Comparison of ENCODE assay signal across 26 cellular contexts in the genomic region with DNA sequence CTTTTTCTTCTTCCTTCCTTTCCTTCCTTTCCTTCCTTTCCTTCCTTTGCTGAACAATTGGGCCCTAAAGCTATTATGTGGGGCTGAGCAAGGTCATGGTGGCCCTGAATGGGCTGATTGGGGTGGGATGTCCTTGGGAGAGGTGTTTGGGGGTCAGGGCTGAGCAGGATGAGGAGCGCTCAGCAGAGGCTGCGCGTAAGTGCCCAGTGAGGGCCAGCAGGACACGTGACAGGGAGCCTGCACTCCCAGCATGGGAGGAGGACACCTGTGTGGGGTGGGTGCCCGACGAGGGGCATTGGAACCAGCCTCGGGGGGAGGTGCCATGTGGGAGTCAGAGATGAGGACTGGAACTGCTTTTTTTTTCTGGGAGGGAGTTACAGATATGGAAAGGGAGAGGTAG. TPM values are rescaled to one million over a fixed set of nuclear protein-coding genes. Genes with fewer than 3 reads are reported as not detected.
DNase-seq lines count a peak whose midpoint lies in the region; ATAC-seq, FAIRE-seq and TF ChIP-seq lines count a peak whose summit lies in the region.
"Had no signal": no experiment of that assay in that cellular context is flagged by ENCODE, and none has a peak within 500 bp of the region (broad histone marks: within the 10 kb centered on the region; RNA-seq: fewer than 3 reads in every experiment).

No MANE protein-coding gene starts in this region.

- H4K5ac ChIP-seq in H1 (ENCODE audit: insufficient read length, low read depth, low read length): no peak overlapping the region

- 0 out of 2 replicates have a peak overlapping the region, but pooled peaks have one; percentile 10 for H3K27ac Mint-ChIP-seq in GM23338
- no peak overlapping the region for H3K27ac Mint-ChIP-seq in activated naive CD8-positive, alpha-beta T cell treated with anti-CD3 and anti-CD28 coated beads for 36 hours

- H4K20me1 ChIP-seq in GM23338 (replicated peaks; ENCODE audit: insufficient read depth) (no peaks in the 10 kb centered on the region), H1 (replicated peaks in 1 of 2; ENCODE audit: control insufficient read depth in 1 of 2, insufficient read depth in 2 of 2, low read length in 2 of 2) (no peaks in the 10 kb centered on the region), osteoblast (ENCODE audit: insufficient read depth, low read length) (no peaks in the 10 kb centered on the region)

- peaks cover 7% of the 10 kb centered on the region for H3K27me3 Mint-ChIP-seq in GM23338 (ENCODE audit: insufficient read depth, low read depth, poor library complexity)
- H3K27me3 Mint-ChIP-seq in activated naive CD8-positive, alpha-beta T cell treated with anti-CD3 and anti-CD28 coated beads for 36 hours: no peaks in the 10 kb centered on the region

- H3K18ac ChIP-seq in H1 (ENCODE audit: extremely low read depth, low read length): no peak overlapping the region; the same call in 1 of the 2 replicates

- TF ChIP-seq CTCF in GM23338 (conservative IDR thresholded peaks at IDR 0.05; ENCODE audit: low read depth in 2 of 2) (no peak), H1 (IDR thresholded peaks at IDR 0.05; ENCODE audit: control extremely low read depth in 1 of 3, insufficient read depth in 1 of 3, low read depth in 1 of 3, low read length in 3 of 3) (no peak), osteoblast (IDR thresholded peaks at IDR 0.05; ENCODE audit: extremely low read depth, low read depth, low read length) (no peak)

- no peaks in the 10 kb centered on the region for H3K27me3 ChIP-seq in GM23338 (ENCODE audit: insufficient read depth)
- H3K27me3 ChIP-seq in H1 (replicated peaks in 1 of 4; ENCODE audit: control insufficient read depth in 3 of 4, extremely low read depth in 1 of 4, insufficient read depth in 3 of 4, low read length in 3 of 4): no peaks in the 10 kb centered on the region; a peak in 1 of 7 replicates
- H3K27me3 ChIP-seq in osteoblast (ENCODE audit: insufficient read depth, low read length): peaks cover 13% of the 10 kb centered on the region

- ATAC-seq in GM23338 (no peak), GM21528 (IDR thresholded peaks at IDR 0.05; ENCODE audit: low FRiP score, unreplicated experiment) (no peak), HG03196 (IDR thresholded peaks at IDR 0.05; ENCODE audit: unreplicated experiment) (no peak)
- ATAC-seq: PC-3, SK-N-SH treated with all-trans-retinoic acid at 6 μM for 48 hours had no signal

- H3K4me1 ChIP-seq in GM23338 (ENCODE audit: insufficient read depth) (no peaks in the 10 kb centered on the region), H1 (replicated peaks in 1 of 4; ENCODE audit: control insufficient read depth in 3 of 4, insufficient read depth in 4 of 4, low read length in 3 of 4) (no peaks in the 10 kb centered on the region), osteoblast (ENCODE audit: insufficient read depth, low read length) (no peaks in the 10 kb centered on the region)
- H3K4me1 ChIP-seq: HAP-1, SJCRH30 had no signal

- H4K8ac ChIP-seq in H1 (ENCODE audit: extremely low read depth, insufficient read depth, low read length): no peak overlapping the region

- no peak for TF ChIP-seq RAD21 in H1 (IDR thresholded peaks at IDR 0.05 in 1 of 2, conservative IDR thresholded peaks at IDR 0.05 in 1 of 2; ENCODE audit: low read depth in 2 of 2, low read length in 2 of 2)

- FAIRE-seq in H1 (lab: Jason Lieb, UNC): no peak
- FAIRE-seq: GM12892, GM19239 had no signal

- H3K9me3 ChIP-seq in H1 (ENCODE audit: insufficient read depth in 2 of 2, low read depth in 1 of 2, low read length in 1 of 2) (no peaks in the 10 kb centered on the region), osteoblast (ENCODE audit: low read depth, low read length) (no peaks in the 10 kb centered on the region)
- H3K9me3 ChIP-seq: HAP-1, MG63, SJCRH30 had no signal

- no peak overlapping the region for H2AK5ac ChIP-seq in H1 (ENCODE audit: low read depth, low read length)

- H3K23me2 ChIP-seq in H1 (ENCODE audit: low read depth, low read length): no peaks in the 10 kb centered on the region

- no peaks in the 10 kb centered on the region; the same call in 2 of the 3 replicates for H3K9me3 Mint-ChIP-seq in GM23338
- no peaks in the 10 kb centered on the region for H3K9me3 Mint-ChIP-seq in activated naive CD8-positive, alpha-beta T cell treated with anti-CD3 and anti-CD28 coated beads for 36 hours

- CTCF ChIA-PET in H1 (lab: Charles Lee; ENCODE audit: partially characterized antibody): interaction anchor here (0.8 to 2.1 kb wide), 2 partner anchors 34 to 109 kb away, joined by 3 to 4 read pairs; partner anchors contain the start of gene LGALS4

- no peak for TF ChIP-seq POLR2A in H1 (IDR thresholded peaks at IDR 0.05; ENCODE audit: control extremely low read depth in 1 of 2, low read depth in 2 of 2, low read length in 2 of 2)

- WGBS in H1 (ENCODE audit: extremely low coverage in 1 of 2, insufficient coverage in 1 of 2, insufficient read length in 1 of 2, insufficient replicate concordance in 2 of 2, low coverage in 1 of 2, low lambda C conversion rate in 2 of 2, missing lambda C conversion rate in 1 of 2), 2 experiments: 81% methylated on average over 7 of the region's 7 CpGs; no CpG with 5 or more reads in 1 of the 2 experiments

- no peaks in the 10 kb centered on the region for H3K4me1 Mint-ChIP-seq in GM23338
- no peaks in the 10 kb centered on the region for H3K4me1 Mint-ChIP-seq in activated naive CD8-positive, alpha-beta T cell treated with anti-CD3 and anti-CD28 coated beads for 36 hours

- H2BK12ac ChIP-seq in H1 (ENCODE audit: low read depth, low read length): no peak overlapping the region

- H3K4me2 ChIP-seq in GM23338: no peak overlapping the region
- no peak overlapping the region for H3K4me2 ChIP-seq in H1 (ENCODE audit: insufficient read depth in 1 of 2, low read depth in 2 of 2, low read length in 2 of 2)
- H3K4me2 ChIP-seq in osteoblast (ENCODE audit: insufficient read depth, low read length): no peak overlapping the region

- H3K14ac ChIP-seq in H1 (ENCODE audit: insufficient read length): no peak overlapping the region

- no peaks in the 10 kb centered on the region for H3K36me3 ChIP-seq in GM23338 (ENCODE audit: insufficient read depth)
- no peaks in the 10 kb centered on the region for H3K36me3 ChIP-seq in H1 (ENCODE audit: control insufficient read depth in 2 of 4, insufficient read depth in 4 of 4, low read length in 3 of 4)
- H3K36me3 ChIP-seq in osteoblast (ENCODE audit: insufficient read depth, low read length): no peaks in the 10 kb centered on the region
- H3K36me3 ChIP-seq: HAP-1, MG63, SJCRH30 had no signal

- H3K27ac ChIP-seq in GM23338 (ENCODE audit: low read depth) (no peak overlapping the region), H1 (ENCODE audit: low read depth, low read length) (no peak overlapping the region), osteoblast (ENCODE audit: low read depth, low read length) (no peak overlapping the region)
- H3K27ac ChIP-seq: GM23248, HL-60, SJCRH30 had no signal

- H3K79me2 ChIP-seq in GM23338 (replicated peaks; ENCODE audit: insufficient read depth) (no peaks in the 10 kb centered on the region), H1 (ENCODE audit: control insufficient read depth in 1 of 2, insufficient read depth in 2 of 2, low read length in 2 of 2) (no peaks in the 10 kb centered on the region), osteoblast (ENCODE audit: insufficient read depth, low read length) (no peaks in the 10 kb centered on the region)

- H3K4ac ChIP-seq in H1 (replicated peaks; ENCODE audit: insufficient read length, low read depth, low read length): no peak overlapping the region

- H3K56ac ChIP-seq in H1 (replicated peaks; ENCODE audit: insufficient read length, low read depth, low read length): no peak overlapping the region

- H2BK20ac ChIP-seq in H1 (ENCODE audit: low read length): no peak overlapping the region

- no peak for TF ChIP-seq EP300 in H1 (IDR thresholded peaks at IDR 0.05; ENCODE audit: borderline replicate concordance in 1 of 2, low read depth in 2 of 2, low read length in 2 of 2)

- no peak for DNase-seq in GM23338 (ENCODE audit: low spot score)
- no peak for DNase-seq in H1 (ENCODE audit: low read depth in 1 of 2, low spot score in 2 of 2)
- DNase-seq in osteoblast (ENCODE audit: insufficient read length, low spot score, missing footprints): peak; percentile 76
- DNase-seq in activated naive CD8-positive, alpha-beta T cell treated with anti-CD3 and anti-CD28 coated beads for 36 hours: no peak
- DNase-seq: 8988T, ACHN, Calu3, DMS79 treated with DMSO at 0.1 percent for 48 hours, GM23248, KBM-7, MG63, NCI-H1105 treated with DMSO at 0.1 percent for 48 hours, NCI-H2029, NCI-H446, NCI-H524 treated with DMSO at 0.1 percent for 48 hours, NCI-H774, PC-3, SJCRH30 had no signal

- H3K9me2 ChIP-seq in GM23338 (ENCODE audit: insufficient read depth): no peaks in the 10 kb centered on the region

- no peaks in the 10 kb centered on the region for H3K36me3 Mint-ChIP-seq in GM23338 (ENCODE audit: low read depth)
- H3K36me3 Mint-ChIP-seq in activated naive CD8-positive, alpha-beta T cell treated with anti-CD3 and anti-CD28 coated beads for 36 hours: no peaks in the 10 kb centered on the region

- H2BK15ac ChIP-seq in H1 (ENCODE audit: low read length): no peak overlapping the region

- H3K4me3 ChIP-seq in GM23338 (no peak overlapping the region), H1 (ENCODE audit: extremely low read depth in 1 of 4, insufficient read depth in 2 of 4, low read depth in 3 of 4, low read length in 4 of 4) (no peak overlapping the region), osteoblast (ENCODE audit: insufficient read depth, low read length) (no peak overlapping the region)
- H3K4me3 ChIP-seq: GM23248, HAP-1, MG63, SJCRH30 had no signal

- no peak overlapping the region for H2BK5ac ChIP-seq in H1 (ENCODE audit: low read depth, low read length)

- H3K9ac ChIP-seq in H1 (replicated peaks in 1 of 4; ENCODE audit: extremely low read depth in 1 of 4, low read depth in 3 of 4, low read length in 3 of 4): no peak overlapping the region
- H3K9ac ChIP-seq: GM23248 had no signal

- POLR2A ChIA-PET in H1 (lab: Charles Lee; ENCODE audit: partially characterized antibody): interaction anchor here (1.5 kb wide), 1 partner anchor 58 kb away, joined by 3 read pairs; no protein-coding TSS in a partner anchor

- H3F3A ChIP-seq in GM23338 (replicated peaks; ENCODE audit: low read depth): 0 out of 2 replicates have a peak, but pooled peaks cover 2% of the 10 kb centered on the region

- no peak overlapping the region for H3K23ac ChIP-seq in H1 (ENCODE audit: insufficient read length)

- no peak overlapping the region for H2BK120ac ChIP-seq in H1 (replicated peaks; ENCODE audit: low read depth, low read length)

- H3K79me1 ChIP-seq in H1 (ENCODE audit: low read depth, low read length): no peaks in the 10 kb centered on the region

- H4K91ac ChIP-seq in H1 (replicated peaks; ENCODE audit: insufficient read length, low read length): no peak overlapping the region

- H2AFZ ChIP-seq in GM23338: peak overlapping the region; percentile 47; the same call in 1 of the 2 replicates
- 0 out of 2 replicates have a peak overlapping the region, but pooled peaks have one; percentile 16 for H2AFZ ChIP-seq in H1 (ENCODE audit: low read length)
- H2AFZ ChIP-seq in osteoblast (ENCODE audit: low read length): no peak overlapping the region
- H2AFZ ChIP-seq: GM23248 had no signal

- no peak overlapping the region for H3K4me3 Mint-ChIP-seq in GM23338
- H3K4me3 Mint-ChIP-seq in activated naive CD8-positive, alpha-beta T cell treated with anti-CD3 and anti-CD28 coated beads for 36 hours: no peak overlapping the region

RNA-seq across cellular contexts. Expression of gene LGALS7, which starts 5.4 kb away (rescaled TPM):
- total RNA-seq in GM23338 (2014; rRNA removed; shearing (Covaris generic)): not detected in 2 replicates
- polyA plus RNA-seq in GM23338 (2016; fragmentation: Nextera tagmentation; extraction: Ambion mirVana): 1.6 and 4.8 TPM in 2 replicates
- not detected in 2 replicates for total RNA-seq in H1 (2021; fragmentation: NEBNext Ultra II Directional; extraction: Animal tissue kit (Norgen Biotek cat#: 25700))
- 0.32 and 1.2 TPM in 2 replicates for polyA plus RNA-seq in H1 (2011; rRNA removed)
- polyA plus RNA-seq in H1 (2011; cell fraction: cytosol; rRNA removed): 0.19 TPM
- polyA plus RNA-seq in H1 (2011; cell fraction: nucleus; rRNA removed): 0.44 TPM
- polyA plus RNA-seq in H1 (2012, experiment 1 of 2): not detected in 4 replicates
- polyA plus RNA-seq in H1 (2012, experiment 2 of 2): not detected
- polyA plus RNA-seq in H1 (2013, experiment 1 of 2): 0.12 TPM
- not detected for polyA plus RNA-seq in H1 (2013, experiment 2 of 2)
- polyA minus RNA-seq in H1 (2011; rRNA and poly(A)+ RNA removed): not detected in 2 replicates
- not detected for polyA minus RNA-seq in H1 (2011; cell fraction: cytosol; rRNA and poly(A)+ RNA removed)
- not detected for polyA minus RNA-seq in H1 (2011; cell fraction: nucleus; rRNA and poly(A)+ RNA removed)
- total RNA-seq in osteoblast: not detected in 2 replicates
- total RNA-seq in activated naive CD8-positive, alpha-beta T cell treated with anti-CD3 and anti-CD28 coated beads for 36 hours: not detected
- total RNA-seq: Calu3, GM23248, PC-3 had no signal
- polyA plus RNA-seq: BJ, GM23248 had no signal

RNA-seq across cellular contexts. Expression of gene LGALS7B, which starts 10.3 kb away (rescaled TPM):
- total RNA-seq in GM23338 (2014; rRNA removed; shearing (Covaris generic)): 2.4 TPM in 1 of 2 replicates, not detected in the other
- polyA plus RNA-seq in GM23338 (2016; fragmentation: Nextera tagmentation; extraction: Ambion mirVana) (6.6 and 8.6 TPM in 2 replicates), H1 (2011; rRNA removed) (3.6 and 6.2 TPM in 2 replicates)
- total RNA-seq in H1 (2021; fragmentation: NEBNext Ultra II Directional; extraction: Animal tissue kit (Norgen Biotek cat#: 25700)): not detected in 2 replicates
- 4.2 TPM for polyA plus RNA-seq in H1 (2011; cell fraction: cytosol; rRNA removed)
- 1.9 TPM for polyA plus RNA-seq in H1 (2011; cell fraction: nucleus; rRNA removed)
- 1.1 to 2.9 TPM (median 1.6 TPM) in 4 replicates for polyA plus RNA-seq in H1 (2012, experiment 1 of 2)
- not detected for polyA plus RNA-seq in H1 (2012, experiment 2 of 2)
- 0.85 TPM for polyA plus RNA-seq in H1 (2013, experiment 1 of 2)
- polyA plus RNA-seq in H1 (2013, experiment 2 of 2): 0.57 TPM
- not detected in 2 replicates for polyA minus RNA-seq in H1 (2011; rRNA and poly(A)+ RNA removed)
- not detected for polyA minus RNA-seq in H1 (2011; cell fraction: cytosol; rRNA and poly(A)+ RNA removed)
- polyA minus RNA-seq in H1 (2011; cell fraction: nucleus; rRNA and poly(A)+ RNA removed): not detected
- not detected in 2 replicates for total RNA-seq in osteoblast
- total RNA-seq in activated naive CD8-positive, alpha-beta T cell treated with anti-CD3 and anti-CD28 coated beads for 36 hours: not detected
- total RNA-seq: GM23248, PC-3, SJCRH30 had no signal
- polyA plus RNA-seq: BJ, GM23248 had no signal

RNA-seq across cellular contexts. Expression of gene LGALS4, which starts 34.0 kb away (rescaled TPM):
- 0.87 TPM in 1 of 2 replicates, not detected in the other for total RNA-seq in GM23338 (2014; rRNA removed; shearing (Covaris generic))
- not detected in 2 replicates for polyA plus RNA-seq in GM23338 (2016; fragmentation: Nextera tagmentation; extraction: Ambion mirVana)
- total RNA-seq in H1 (2021; fragmentation: NEBNext Ultra II Directional; extraction: Animal tissue kit (Norgen Biotek cat#: 25700)): 0.37 and 0.54 TPM in 2 replicates
- 0.32 and 0.71 TPM in 2 replicates for polyA plus RNA-seq in H1 (2011; rRNA removed)
- 0.19 TPM for polyA plus RNA-seq in H1 (2011; cell fraction: cytosol; rRNA removed)
- polyA plus RNA-seq in H1 (2011; cell fraction: nucleus; rRNA removed): 1.3 TPM
- 0.43 to 0.45 TPM in 2 of 4 replicates, not detected in the others for polyA plus RNA-seq in H1 (2012, experiment 1 of 2)
- polyA plus RNA-seq in H1 (2012, experiment 2 of 2): 0.14 TPM
- polyA plus RNA-seq in H1 (2013, experiment 1 of 2): 0.43 TPM
- 0.13 TPM for polyA plus RNA-seq in H1 (2013, experiment 2 of 2)
- 0.35 and 0.37 TPM in 2 replicates for polyA minus RNA-seq in H1 (2011; rRNA and poly(A)+ RNA removed)
- not detected for polyA minus RNA-seq in H1 (2011; cell fraction: cytosol; rRNA and poly(A)+ RNA removed)
- not detected for polyA minus RNA-seq in H1 (2011; cell fraction: nucleus; rRNA and poly(A)+ RNA removed)
- total RNA-seq in osteoblast: not detected in 2 replicates
- total RNA-seq in activated naive CD8-positive, alpha-beta T cell treated with anti-CD3 and anti-CD28 coated beads for 36 hours: under 1 TPM; 0.33 to 0.56 TPM
- total RNA-seq: GM23248 had no signal

RNA-seq across cellular contexts. Expression of gene CAPN12, which starts 34.5 kb away (rescaled TPM):
- 8.0 and 20.5 TPM in 2 replicates for total RNA-seq in GM23338 (2014; rRNA removed; shearing (Covaris generic))
- 19.1 and 21.8 TPM in 2 replicates for polyA plus RNA-seq in GM23338 (2016; fragmentation: Nextera tagmentation; extraction: Ambion mirVana)
- 7.9 and 8.8 TPM in 2 replicates for total RNA-seq in H1 (2021; fragmentation: NEBNext Ultra II Directional; extraction: Animal tissue kit (Norgen Biotek cat#: 25700))
- polyA plus RNA-seq in H1 (2011; rRNA removed): 20.0 and 25.9 TPM in 2 replicates
- 16.5 TPM for polyA plus RNA-seq in H1 (2011; cell fraction: cytosol; rRNA removed)
- 58.9 TPM for polyA plus RNA-seq in H1 (2011; cell fraction: nucleus; rRNA removed)
- polyA plus RNA-seq in H1 (2012, experiment 1 of 2): 4.8 to 13.3 TPM (median 8.3 TPM) in 4 replicates
- polyA plus RNA-seq in H1 (2012, experiment 2 of 2): 4.3 TPM
- 13.2 TPM for polyA plus RNA-seq in H1 (2013, experiment 1 of 2)
- polyA plus RNA-seq in H1 (2013, experiment 2 of 2): 11.1 TPM
- 3.7 and 5.0 TPM in 2 replicates for polyA minus RNA-seq in H1 (2011; rRNA and poly(A)+ RNA removed)
- polyA minus RNA-seq in H1 (2011; cell fraction: cytosol; rRNA and poly(A)+ RNA removed): 6.4 TPM
- 10.9 TPM for polyA minus RNA-seq in H1 (2011; cell fraction: nucleus; rRNA and poly(A)+ RNA removed)
- not detected in 2 replicates for total RNA-seq in osteoblast
- 1 to 10 TPM; 3.8 to 3.9 TPM for total RNA-seq in activated naive CD8-positive, alpha-beta T cell treated with anti-CD3 and anti-CD28 coated beads for 36 hours
- total RNA-seq: SJCRH30 had no signal

RNA-seq across cellular contexts. Expression of gene ECH1, which starts 52.9 kb away (rescaled TPM):
- total RNA-seq in GM23338 (2014; rRNA removed; shearing (Covaris generic)): 66.2 and 79.9 TPM in 2 replicates
- polyA plus RNA-seq in GM23338 (2016; fragmentation: Nextera tagmentation; extraction: Ambion mirVana): 186 and 193 TPM in 2 replicates
- total RNA-seq in H1 (2021; fragmentation: NEBNext Ultra II Directional; extraction: Animal tissue kit (Norgen Biotek cat#: 25700)): 101 and 103 TPM in 2 replicates
- polyA plus RNA-seq in H1 (2011; rRNA removed): 147 and 173 TPM in 2 replicates
- 160 TPM for polyA plus RNA-seq in H1 (2011; cell fraction: cytosol; rRNA removed)
- polyA plus RNA-seq in H1 (2011; cell fraction: nucleus; rRNA removed): 263 TPM
- 130 to 213 TPM (median 176 TPM) in 4 replicates for polyA plus RNA-seq in H1 (2012, experiment 1 of 2)
- 162 TPM for polyA plus RNA-seq in H1 (2012, experiment 2 of 2)
- 191 TPM for polyA plus RNA-seq in H1 (2013, experiment 1 of 2)
- 181 TPM for polyA plus RNA-seq in H1 (2013, experiment 2 of 2)
- polyA minus RNA-seq in H1 (2011; rRNA and poly(A)+ RNA removed): 55.4 and 74.7 TPM in 2 replicates
- 34.3 TPM for polyA minus RNA-seq in H1 (2011; cell fraction: cytosol; rRNA and poly(A)+ RNA removed)
- 30.0 TPM for polyA minus RNA-seq in H1 (2011; cell fraction: nucleus; rRNA and poly(A)+ RNA removed)
- total RNA-seq in osteoblast: 35.1 and 36.9 TPM in 2 replicates
- total RNA-seq in activated naive CD8-positive, alpha-beta T cell treated with anti-CD3 and anti-CD28 coated beads for 36 hours: 100 to 1,000 TPM; 103 to 107 TPM
